In genomic region chr5:144318460-144318859, GRCh38 we compare ENCODE assay signal across 18 cellular contexts.
DNase-seq lines count a peak whose midpoint lies in the region; ATAC-seq and TF ChIP-seq lines count a peak whose summit lies in the region.
"Had no signal": no experiment of that assay in that cellular context is flagged by ENCODE, and none has a peak within 500 bp of the region (broad histone marks: within the 10 kb centered on the region; RNA-seq: fewer than 3 reads in every experiment).

No MANE protein-coding gene starts in this region.

- H3K4ac ChIP-seq in mesendoderm (ENCODE audit: low read depth, low read length) = no peak overlapping the region

- H3K9ac ChIP-seq in HUES64 (ENCODE audit: low read depth, low read length) = no peak overlapping the region
- H3K9ac ChIP-seq in endodermal cell (ENCODE audit: extremely low read depth, low read length, poor library complexity, severe bottlenecking) = no peak overlapping the region
- H3K9ac ChIP-seq in mesendoderm (ENCODE audit: low read length) = no peak overlapping the region
- H3K9ac ChIP-seq: BLaER1 treated with 17β-estradiol and CSF1 and Interleukin-3, amounts not matched to agents 10 nM and 100 nM had no signal

- H3K79me2 ChIP-seq in GM23338 (replicated peaks; ENCODE audit: insufficient read depth) (no peaks in the 10 kb centered on the region), mesendoderm (ENCODE audit: control insufficient read depth, insufficient read depth, low read length) (no peaks in the 10 kb centered on the region)

- H3K36me3 ChIP-seq in GM23338 (ENCODE audit: insufficient read depth) = no peaks in the 10 kb centered on the region
- no peaks in the 10 kb centered on the region for H3K36me3 ChIP-seq in HUES64 (ENCODE audit: insufficient read depth, low read length)
- no peaks in the 10 kb centered on the region for H3K36me3 ChIP-seq in endodermal cell (ENCODE audit: control insufficient read depth, insufficient read depth, low read length)
- H3K36me3 ChIP-seq in mesendoderm (ENCODE audit: control insufficient read depth, insufficient read depth, low read length) = no peaks in the 10 kb centered on the region
- no peaks in the 10 kb centered on the region for H3K36me3 ChIP-seq in testis (ENCODE audit: low read depth, missing control alignments)
- H3K36me3 ChIP-seq: BLaER1 treated with 17β-estradiol and CSF1 and Interleukin-3, amounts not matched to agents 10 nM and 100 nM had no signal

- no peaks in the 10 kb centered on the region for H3K79me1 ChIP-seq in mesendoderm (ENCODE audit: low read length)

- H2BK5ac ChIP-seq in mesendoderm (ENCODE audit: low read length) = no peak overlapping the region

- no peaks in the 10 kb centered on the region for H4K20me1 ChIP-seq in GM23338 (replicated peaks; ENCODE audit: insufficient read depth)
- H4K20me1 ChIP-seq: BLaER1 treated with 17β-estradiol and CSF1 and Interleukin-3, amounts not matched to agents 10 nM and 100 nM had no signal

- H3K27me3 ChIP-seq in GM23338 (ENCODE audit: insufficient read depth) = no peaks in the 10 kb centered on the region
- no peaks in the 10 kb centered on the region for H3K27me3 ChIP-seq in HUES64 (ENCODE audit: insufficient read depth, low read length)
- no peaks in the 10 kb centered on the region for H3K27me3 ChIP-seq in endodermal cell (ENCODE audit: control insufficient read depth, insufficient read depth, low read length, poor library complexity, severe bottlenecking)
- no peaks in the 10 kb centered on the region for H3K27me3 ChIP-seq in mesendoderm (ENCODE audit: insufficient read depth, low read length, poor library complexity)
- no peaks in the 10 kb centered on the region for H3K27me3 ChIP-seq in testis
- H3K27me3 ChIP-seq: BLaER1 treated with 17β-estradiol and CSF1 and Interleukin-3, amounts not matched to agents 10 nM and 100 nM had no signal

- H3K27ac ChIP-seq in GM23338 (ENCODE audit: low read depth) (0 out of 2 replicates have a peak overlapping the region, but pooled peaks have one; percentile 26), HUES64 (ENCODE audit: low read depth, low read length) (peak overlapping the region; percentile 47; the same call in 1 of the 2 replicates), endodermal cell (ENCODE audit: low read depth, low read length) (no peak overlapping the region), mesendoderm (ENCODE audit: low read depth, low read length) (no peak overlapping the region), testis (no peak overlapping the region)
- H3K27ac ChIP-seq: BLaER1 treated with 17β-estradiol and CSF1 and Interleukin-3, amounts not matched to agents 10 nM and 100 nM had no signal

- no peak overlapping the region for H2BK120ac ChIP-seq in mesendoderm (ENCODE audit: low read depth, low read length)

- H3K9me3 ChIP-seq in HUES64 (ENCODE audit: insufficient read depth, low read depth, low read length) = no peaks in the 10 kb centered on the region
- no peaks in the 10 kb centered on the region for H3K9me3 ChIP-seq in endodermal cell (ENCODE audit: control insufficient read depth, low read length)
- H3K9me3 ChIP-seq in testis = no peaks in the 10 kb centered on the region
- H3K9me3 ChIP-seq: BLaER1 treated with 17β-estradiol and CSF1 and Interleukin-3, amounts not matched to agents 10 nM and 100 nM had no signal

- H3K23ac ChIP-seq in mesendoderm (ENCODE audit: low read length) = no peak overlapping the region

- WGBS in HUES64 = 15% methylated on average over 4 of the region's 4 CpGs
- WGBS in endodermal cell (ENCODE audit: insufficient coverage in 1 of 2, insufficient read length in 1 of 2), 2 experiments = 52% methylated on average over 4 of the region's 4 CpGs; no CpG with 5 or more reads in 1 of the 2 experiments
- WGBS in mesendoderm (ENCODE audit: extremely low coverage, insufficient coverage, low lambda C conversion rate) = no CpG with 5 or more reads among the region's 4 CpGs
- WGBS in testis, 2 donors = 78 to 83% methylated on average over 4 of the region's 4 CpGs

- H3K56ac ChIP-seq in mesendoderm (ENCODE audit: low read length) = no peak overlapping the region

- DNase-seq in GM23338 (ENCODE audit: low spot score) = peak; percentile 53
- peak; percentile 60 for DNase-seq in endodermal cell
- DNase-seq in mesendoderm = peak; percentile 6
- DNase-seq in testis = no peak
- DNase-seq in NCI-H748 treated with DMSO at 0.1 percent for 48 hours (lab: John Stamatoyannopoulos, UW) = no peak
- DNase-seq in NCI-H2107 (lab: John Stamatoyannopoulos, UW) = no peak
- DNase-seq in stimulated activated naive CD8-positive, alpha-beta T cell treated with anti-CD3 and anti-CD28 coated beads, Interleukin-15, amount 100 ng/mL, for 72 hours = no peak
- DNase-seq: 8988T; CD8-positive, alpha-beta T cell; DMS 273 treated with DMSO at 0.1 percent for 48 hours; DMS53; DND-41; EL; IMR-90 had no signal

- intact Hi-C loops in testis (cut with DNase I; ENCODE audit: low total_unique reads) = no loop called here

- no peak overlapping the region for H3K18ac ChIP-seq in mesendoderm (ENCODE audit: low read length)

- H3K27me3 Mint-ChIP-seq in GM23338 (ENCODE audit: insufficient read depth, low read depth, poor library complexity) = no peaks in the 10 kb centered on the region
- H3K27me3 Mint-ChIP-seq in endodermal cell (ENCODE audit: insufficient read depth) = no peaks in the 10 kb centered on the region
- no peaks in the 10 kb centered on the region for H3K27me3 Mint-ChIP-seq in stimulated activated naive CD8-positive, alpha-beta T cell treated with anti-CD3 and anti-CD28 coated beads, Interleukin-15, amount 100 ng/mL, for 72 hours
- H3K27me3 Mint-ChIP-seq: B cell had no signal

- TF ChIP-seq POLR2A in testis (IDR thresholded peaks at IDR 0.05) = no peak

- H3K4me3 Mint-ChIP-seq in GM23338 (peak overlapping the region; percentile 29; the same call in 2 of the 3 replicates), endodermal cell (no peak overlapping the region)
- H3K4me3 Mint-ChIP-seq in stimulated activated naive CD8-positive, alpha-beta T cell treated with anti-CD3 and anti-CD28 coated beads, Interleukin-15, amount 100 ng/mL, for 72 hours = no peak overlapping the region
- H3K4me3 Mint-ChIP-seq: B cell; CD8-positive, alpha-beta T cell had no signal

- no peak for TF ChIP-seq CTCF in GM23338 (conservative IDR thresholded peaks at IDR 0.05; ENCODE audit: low read depth in 2 of 2)
- TF ChIP-seq CTCF in endodermal cell (conservative IDR thresholded peaks at IDR 0.05) = no peak
- TF ChIP-seq CTCF in testis (IDR thresholded peaks at IDR 0.05) = no peak

- 0 out of 2 replicates have a peak, but pooled peaks cover 4% of the 10 kb centered on the region for H3K9me2 ChIP-seq in GM23338 (ENCODE audit: insufficient read depth)

- no peak overlapping the region for H2BK15ac ChIP-seq in mesendoderm (replicated peaks; ENCODE audit: low read depth)

- H3K36me3 Mint-ChIP-seq in GM23338 (ENCODE audit: low read depth) (no peaks in the 10 kb centered on the region; the same call in 2 of the 3 replicates), endodermal cell (ENCODE audit: low read depth) (no peaks in the 10 kb centered on the region)
- H3K36me3 Mint-ChIP-seq: CD8-positive, alpha-beta T cell had no signal

- H3K27ac Mint-ChIP-seq in GM23338 (no peak overlapping the region), endodermal cell (no peak overlapping the region)
- H3K27ac Mint-ChIP-seq in stimulated activated naive CD8-positive, alpha-beta T cell treated with anti-CD3 and anti-CD28 coated beads, Interleukin-15, amount 100 ng/mL, for 72 hours = no peak overlapping the region
- H3K27ac Mint-ChIP-seq: B cell; CD8-positive, alpha-beta T cell had no signal

- peak overlapping the region; percentile 9; the same call in 1 of the 2 replicates for H3K4me3 ChIP-seq in GM23338
- H3K4me3 ChIP-seq in HUES64 (ENCODE audit: low read length) = no peak overlapping the region
- no peak overlapping the region for H3K4me3 ChIP-seq in endodermal cell (ENCODE audit: low read length)
- H3K4me3 ChIP-seq in mesendoderm (ENCODE audit: low read length) = no peak overlapping the region
- no peak overlapping the region for H3K4me3 ChIP-seq in testis
- H3K4me3 ChIP-seq: BLaER1 treated with 17β-estradiol and CSF1 and Interleukin-3, amounts not matched to agents 10 nM and 100 nM; K562 had no signal

- no peak overlapping the region for H4K5ac ChIP-seq in mesendoderm (ENCODE audit: low read length)

- no peak overlapping the region for H2AFZ ChIP-seq in GM23338

- no peak overlapping the region for H2AK5ac ChIP-seq in mesendoderm (ENCODE audit: low read length)

- H3K4me2 ChIP-seq in GM23338 = peak overlapping the region; percentile 14; the same call in 1 of the 2 replicates
- H3K4me2 ChIP-seq in mesendoderm (ENCODE audit: low read length) = no peak overlapping the region
- H3K4me2 ChIP-seq: BLaER1 treated with 17β-estradiol and CSF1 and Interleukin-3, amounts not matched to agents 10 nM and 100 nM had no signal

- peaks cover 21% of the 10 kb centered on the region for H3K4me1 Mint-ChIP-seq in GM23338
- H3K4me1 Mint-ChIP-seq in endodermal cell = peaks cover 7% of the 10 kb centered on the region
- H3K4me1 Mint-ChIP-seq in stimulated activated naive CD8-positive, alpha-beta T cell treated with anti-CD3 and anti-CD28 coated beads, Interleukin-15, amount 100 ng/mL, for 72 hours = no peaks in the 10 kb centered on the region
- H3K4me1 Mint-ChIP-seq: B cell had no signal

- H3F3A ChIP-seq in GM23338 (replicated peaks; ENCODE audit: low read depth) = no peaks in the 10 kb centered on the region

- ATAC-seq in GM23338 = peak; percentile 89
- no peak for ATAC-seq in stimulated activated naive CD8-positive, alpha-beta T cell treated with anti-CD3 and anti-CD28 coated beads, Interleukin-15, amount 100 ng/mL, for 72 hours
- ATAC-seq: CD8-positive, alpha-beta T cell; K562 had no signal

- no peak overlapping the region for H4K8ac ChIP-seq in mesendoderm (ENCODE audit: low read depth, low read length)

- H3K4me1 ChIP-seq in GM23338 (ENCODE audit: insufficient read depth) (peaks cover 26% of the 10 kb centered on the region), HUES64 (ENCODE audit: insufficient read depth, low read length) (peaks cover 32% of the 10 kb centered on the region), endodermal cell (ENCODE audit: control insufficient read depth, insufficient read depth, low read length) (no peaks in the 10 kb centered on the region), mesendoderm (ENCODE audit: control insufficient read depth, low read depth, low read length) (no peaks in the 10 kb centered on the region), testis (no peaks in the 10 kb centered on the region)
- H3K4me1 ChIP-seq: BLaER1 treated with 17β-estradiol and CSF1 and Interleukin-3, amounts not matched to agents 10 nM and 100 nM had no signal

- H3K9me3 Mint-ChIP-seq in GM23338 (no peaks in the 10 kb centered on the region; the same call in 2 of the 3 replicates), endodermal cell (no peaks in the 10 kb centered on the region)
- H3K9me3 Mint-ChIP-seq in stimulated activated naive CD8-positive, alpha-beta T cell treated with anti-CD3 and anti-CD28 coated beads, Interleukin-15, amount 100 ng/mL, for 72 hours = no peaks in the 10 kb centered on the region
- H3K9me3 Mint-ChIP-seq: CD8-positive, alpha-beta T cell had no signal

Comparison
In these comparisons a context has a peak if more than half of its experiments do, and no peak if none do; other contexts are left out.
1. DNase-seq: peak in GM23338 (single experiment), endodermal cell (single experiment) and mesendoderm (single experiment); none in testis (single experiment), NCI-H748 treated with DMSO at 0.1 percent for 48 hours (single experiment), NCI-H2107 (single experiment) and stimulated activated naive CD8-positive, alpha-beta T cell treated with anti-CD3 and anti-CD28 coated beads, Interleukin-15, amount 100 ng/mL, for 72 hours (0 of 2).
2. H3K27ac ChIP-seq: peak in GM23338 (single experiment) and HUES64 (single experiment); none in endodermal cell (single experiment), mesendoderm (single experiment) and testis (0 of 2).